ENCODE assay signal across 1 cellular context in the genomic region with DNA sequence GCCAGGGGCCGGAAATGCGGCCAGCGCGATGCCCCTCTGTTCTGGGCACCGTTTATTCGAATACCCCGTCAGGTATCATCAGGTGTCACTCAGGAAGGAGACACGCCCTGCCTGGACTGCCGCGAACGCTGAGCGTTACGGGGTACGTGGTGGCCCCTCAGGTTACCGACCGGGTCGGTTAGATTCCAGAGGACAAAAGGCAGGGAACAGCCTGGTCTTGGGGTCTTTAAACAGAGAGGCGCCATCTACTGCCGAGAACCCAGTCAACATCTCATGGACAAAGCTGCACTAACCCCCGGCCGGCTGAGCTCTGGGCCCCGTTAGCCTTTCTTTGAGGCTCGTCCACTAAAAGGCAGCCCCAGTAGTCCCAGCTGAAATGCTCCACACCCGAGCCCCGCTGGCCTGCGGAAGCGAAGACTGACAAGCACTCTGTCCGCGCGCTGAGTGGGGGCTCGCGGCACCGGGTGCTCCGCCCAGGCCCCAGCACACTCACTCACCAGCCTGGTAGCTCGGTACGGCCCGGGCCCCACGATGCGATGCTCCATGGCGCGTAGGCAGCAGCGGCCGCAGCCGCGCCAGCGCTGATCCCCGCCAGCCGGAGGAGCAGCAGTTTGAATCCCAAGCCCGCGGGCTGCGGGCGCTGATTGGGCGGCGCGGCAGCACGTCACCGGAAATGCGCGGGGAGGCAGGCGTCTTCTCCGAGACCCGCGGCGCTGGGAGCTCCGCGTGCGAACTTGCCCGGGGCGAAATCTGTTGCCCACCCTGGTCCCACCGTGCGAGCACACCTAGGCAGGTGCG.
TF ChIP-seq lines count a peak whose summit lies in the region.

A gene with protein sequence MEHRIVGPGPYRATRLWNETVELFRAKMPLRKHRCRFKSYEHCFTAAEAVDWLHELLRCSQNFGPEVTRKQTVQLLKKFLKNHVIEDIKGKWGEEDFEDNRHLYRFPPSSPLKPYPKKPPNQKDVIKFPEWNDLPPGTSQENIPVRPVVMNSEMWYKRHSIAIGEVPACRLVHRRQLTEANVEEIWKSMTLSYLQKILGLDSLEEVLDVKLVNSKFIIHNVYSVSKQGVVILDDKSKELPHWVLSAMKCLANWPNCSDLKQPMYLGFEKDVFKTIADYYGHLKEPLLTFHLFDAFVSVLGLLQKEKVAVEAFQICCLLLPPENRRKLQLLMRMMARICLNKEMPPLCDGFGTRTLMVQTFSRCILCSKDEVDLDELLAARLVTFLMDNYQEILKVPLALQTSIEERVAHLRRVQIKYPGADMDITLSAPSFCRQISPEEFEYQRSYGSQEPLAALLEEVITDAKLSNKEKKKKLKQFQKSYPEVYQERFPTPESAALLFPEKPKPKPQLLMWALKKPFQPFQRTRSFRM (minus strand): TSS at position 618 of the 798 bp plus-strand sequence. CDS start 73 bp downstream, at position 545.

TF ChIP-seq in HEK293, 187 proteins besides CTCF, POLR2A, EP300 and RAD21 (continued from another document and continues in another):
- TF ChIP-seq, protein P1, sequence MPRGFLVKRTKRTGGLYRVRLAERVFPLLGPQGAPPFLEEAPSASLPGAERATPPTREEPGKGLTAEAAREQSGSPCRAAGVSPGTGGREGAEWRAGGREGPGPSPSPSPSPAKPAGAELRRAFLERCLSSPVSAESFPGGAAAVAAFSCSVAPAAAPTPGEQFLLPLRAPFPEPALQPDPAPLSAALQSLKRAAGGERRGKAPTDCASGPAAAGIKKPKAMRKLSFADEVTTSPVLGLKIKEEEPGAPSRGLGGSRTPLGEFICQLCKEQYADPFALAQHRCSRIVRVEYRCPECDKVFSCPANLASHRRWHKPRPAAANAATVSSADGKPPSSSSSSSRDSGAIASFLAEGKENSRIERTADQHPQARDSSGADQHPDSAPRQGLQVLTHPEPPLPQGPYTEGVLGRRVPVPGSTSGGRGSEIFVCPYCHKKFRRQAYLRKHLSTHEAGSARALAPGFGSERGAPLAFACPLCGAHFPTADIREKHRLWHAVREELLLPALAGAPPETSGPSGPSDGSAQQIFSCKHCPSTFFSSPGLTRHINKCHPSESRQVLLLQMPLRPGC (tag by site-specific recombination; IDR thresholded peaks at IDR 0.05): peak; percentile 69; the same call in 1 of the 2 replicates
- 0 out of 2 replicates have a peak, but pooled peaks have one; percentile 6 for TF ChIP-seq ZNF837 (tag by site-specific recombination; IDR thresholded peaks at IDR 0.05)
- TF ChIP-seq REPIN1 (tag by site-specific recombination; IDR thresholded peaks at IDR 0.05; ENCODE audit: low read depth): no peak
- TF ChIP-seq, protein P2, sequence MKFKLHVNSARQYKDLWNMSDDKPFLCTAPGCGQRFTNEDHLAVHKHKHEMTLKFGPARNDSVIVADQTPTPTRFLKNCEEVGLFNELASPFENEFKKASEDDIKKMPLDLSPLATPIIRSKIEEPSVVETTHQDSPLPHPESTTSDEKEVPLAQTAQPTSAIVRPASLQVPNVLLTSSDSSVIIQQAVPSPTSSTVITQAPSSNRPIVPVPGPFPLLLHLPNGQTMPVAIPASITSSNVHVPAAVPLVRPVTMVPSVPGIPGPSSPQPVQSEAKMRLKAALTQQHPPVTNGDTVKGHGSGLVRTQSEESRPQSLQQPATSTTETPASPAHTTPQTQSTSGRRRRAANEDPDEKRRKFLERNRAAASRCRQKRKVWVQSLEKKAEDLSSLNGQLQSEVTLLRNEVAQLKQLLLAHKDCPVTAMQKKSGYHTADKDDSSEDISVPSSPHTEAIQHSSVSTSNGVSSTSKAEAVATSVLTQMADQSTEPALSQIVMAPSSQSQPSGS (tag by site-specific recombination; IDR thresholded peaks at IDR 0.05; ENCODE audit: low read depth): peak; percentile 47; the same call in 1 of the 2 replicates
- no peak for TF ChIP-seq ZNF19 (tag by site-specific recombination; IDR thresholded peaks at IDR 0.05; ENCODE audit: low read depth)
- TF ChIP-seq ZNF24 (tag by site-specific recombination; IDR thresholded peaks at IDR 0.05): peak; percentile 76; the same call in 1 of the 2 replicates
- TF ChIP-seq KLF16 (tag by site-specific recombination; IDR thresholded peaks at IDR 0.05): peak; percentile 52; the same call in 1 of the 2 replicates
- TF ChIP-seq ZNF391 (tag by site-specific recombination; IDR thresholded peaks at IDR 0.05; ENCODE audit: borderline replicate concordance, low read depth): peak; percentile 34; the same call in 1 of the 2 replicates
- TF ChIP-seq, protein P3, sequence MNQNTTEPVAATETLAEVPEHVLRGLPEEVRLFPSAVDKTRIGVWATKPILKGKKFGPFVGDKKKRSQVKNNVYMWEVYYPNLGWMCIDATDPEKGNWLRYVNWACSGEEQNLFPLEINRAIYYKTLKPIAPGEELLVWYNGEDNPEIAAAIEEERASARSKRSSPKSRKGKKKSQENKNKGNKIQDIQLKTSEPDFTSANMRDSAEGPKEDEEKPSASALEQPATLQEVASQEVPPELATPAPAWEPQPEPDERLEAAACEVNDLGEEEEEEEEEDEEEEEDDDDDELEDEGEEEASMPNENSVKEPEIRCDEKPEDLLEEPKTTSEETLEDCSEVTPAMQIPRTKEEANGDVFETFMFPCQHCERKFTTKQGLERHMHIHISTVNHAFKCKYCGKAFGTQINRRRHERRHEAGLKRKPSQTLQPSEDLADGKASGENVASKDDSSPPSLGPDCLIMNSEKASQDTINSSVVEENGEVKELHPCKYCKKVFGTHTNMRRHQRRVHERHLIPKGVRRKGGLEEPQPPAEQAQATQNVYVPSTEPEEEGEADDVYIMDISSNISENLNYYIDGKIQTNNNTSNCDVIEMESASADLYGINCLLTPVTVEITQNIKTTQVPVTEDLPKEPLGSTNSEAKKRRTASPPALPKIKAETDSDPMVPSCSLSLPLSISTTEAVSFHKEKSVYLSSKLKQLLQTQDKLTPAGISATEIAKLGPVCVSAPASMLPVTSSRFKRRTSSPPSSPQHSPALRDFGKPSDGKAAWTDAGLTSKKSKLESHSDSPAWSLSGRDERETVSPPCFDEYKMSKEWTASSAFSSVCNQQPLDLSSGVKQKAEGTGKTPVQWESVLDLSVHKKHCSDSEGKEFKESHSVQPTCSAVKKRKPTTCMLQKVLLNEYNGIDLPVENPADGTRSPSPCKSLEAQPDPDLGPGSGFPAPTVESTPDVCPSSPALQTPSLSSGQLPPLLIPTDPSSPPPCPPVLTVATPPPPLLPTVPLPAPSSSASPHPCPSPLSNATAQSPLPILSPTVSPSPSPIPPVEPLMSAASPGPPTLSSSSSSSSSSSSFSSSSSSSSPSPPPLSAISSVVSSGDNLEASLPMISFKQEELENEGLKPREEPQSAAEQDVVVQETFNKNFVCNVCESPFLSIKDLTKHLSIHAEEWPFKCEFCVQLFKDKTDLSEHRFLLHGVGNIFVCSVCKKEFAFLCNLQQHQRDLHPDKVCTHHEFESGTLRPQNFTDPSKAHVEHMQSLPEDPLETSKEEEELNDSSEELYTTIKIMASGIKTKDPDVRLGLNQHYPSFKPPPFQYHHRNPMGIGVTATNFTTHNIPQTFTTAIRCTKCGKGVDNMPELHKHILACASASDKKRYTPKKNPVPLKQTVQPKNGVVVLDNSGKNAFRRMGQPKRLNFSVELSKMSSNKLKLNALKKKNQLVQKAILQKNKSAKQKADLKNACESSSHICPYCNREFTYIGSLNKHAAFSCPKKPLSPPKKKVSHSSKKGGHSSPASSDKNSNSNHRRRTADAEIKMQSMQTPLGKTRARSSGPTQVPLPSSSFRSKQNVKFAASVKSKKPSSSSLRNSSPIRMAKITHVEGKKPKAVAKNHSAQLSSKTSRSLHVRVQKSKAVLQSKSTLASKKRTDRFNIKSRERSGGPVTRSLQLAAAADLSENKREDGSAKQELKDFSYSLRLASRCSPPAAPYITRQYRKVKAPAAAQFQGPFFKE (tag by site-specific recombination; IDR thresholded peaks at IDR 0.05; ENCODE audit: borderline replicate concordance): no peak
- TF ChIP-seq, protein P4, sequence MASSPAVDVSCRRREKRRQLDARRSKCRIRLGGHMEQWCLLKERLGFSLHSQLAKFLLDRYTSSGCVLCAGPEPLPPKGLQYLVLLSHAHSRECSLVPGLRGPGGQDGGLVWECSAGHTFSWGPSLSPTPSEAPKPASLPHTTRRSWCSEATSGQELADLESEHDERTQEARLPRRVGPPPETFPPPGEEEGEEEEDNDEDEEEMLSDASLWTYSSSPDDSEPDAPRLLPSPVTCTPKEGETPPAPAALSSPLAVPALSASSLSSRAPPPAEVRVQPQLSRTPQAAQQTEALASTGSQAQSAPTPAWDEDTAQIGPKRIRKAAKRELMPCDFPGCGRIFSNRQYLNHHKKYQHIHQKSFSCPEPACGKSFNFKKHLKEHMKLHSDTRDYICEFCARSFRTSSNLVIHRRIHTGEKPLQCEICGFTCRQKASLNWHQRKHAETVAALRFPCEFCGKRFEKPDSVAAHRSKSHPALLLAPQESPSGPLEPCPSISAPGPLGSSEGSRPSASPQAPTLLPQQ (tag by site-specific recombination; IDR thresholded peaks at IDR 0.05): peak; percentile 98
- no peak for TF ChIP-seq ZNF202 (tag by site-specific recombination; IDR thresholded peaks at IDR 0.05; ENCODE audit: borderline replicate concordance)
- 0 out of 2 replicates have a peak, but pooled peaks have one; percentile 4 for TF ChIP-seq ZFP3 (tag by site-specific recombination; IDR thresholded peaks at IDR 0.05; ENCODE audit: low read depth)
- 0 out of 2 replicates have a peak, but pooled peaks have one; percentile 60 for TF ChIP-seq ZNF843 (tag by site-specific recombination; IDR thresholded peaks at IDR 0.05)
- peak; percentile 94 for TF ChIP-seq ZFP69B (tag by site-specific recombination; IDR thresholded peaks at IDR 0.05)
- TF ChIP-seq ZBTB7A (tag by site-specific recombination; IDR thresholded peaks at IDR 0.05; ENCODE audit: low read depth): no peak
- no peak for TF ChIP-seq ZNF521 (tag by site-specific recombination; IDR thresholded peaks at IDR 0.05)
- TF ChIP-seq GLI4 (tag by site-specific recombination; IDR thresholded peaks at IDR 0.05): 0 out of 2 replicates have a peak, but pooled peaks have one; percentile 70
- 0 out of 2 replicates have a peak, but pooled peaks have one; percentile 28 for TF ChIP-seq MYNN (tag by site-specific recombination; IDR thresholded peaks at IDR 0.05; ENCODE audit: borderline replicate concordance)
- TF ChIP-seq, protein P5, sequence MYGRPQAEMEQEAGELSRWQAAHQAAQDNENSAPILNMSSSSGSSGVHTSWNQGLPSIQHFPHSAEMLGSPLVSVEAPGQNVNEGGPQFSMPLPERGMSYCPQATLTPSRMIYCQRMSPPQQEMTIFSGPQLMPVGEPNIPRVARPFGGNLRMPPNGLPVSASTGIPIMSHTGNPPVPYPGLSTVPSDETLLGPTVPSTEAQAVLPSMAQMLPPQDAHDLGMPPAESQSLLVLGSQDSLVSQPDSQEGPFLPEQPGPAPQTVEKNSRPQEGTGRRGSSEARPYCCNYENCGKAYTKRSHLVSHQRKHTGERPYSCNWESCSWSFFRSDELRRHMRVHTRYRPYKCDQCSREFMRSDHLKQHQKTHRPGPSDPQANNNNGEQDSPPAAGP (tag by site-specific recombination; IDR thresholded peaks at IDR 0.05): peak; percentile 65; the same call in 1 of the 2 replicates
- TF ChIP-seq ZNF707 (tag by site-specific recombination; IDR thresholded peaks at IDR 0.05): no peak
- no peak for TF ChIP-seq ZNF423 (tag by site-specific recombination; IDR thresholded peaks at IDR 0.05)
- TF ChIP-seq ZNF37A (tag by site-specific recombination; IDR thresholded peaks at IDR 0.05): no peak
- TF ChIP-seq, protein P6, sequence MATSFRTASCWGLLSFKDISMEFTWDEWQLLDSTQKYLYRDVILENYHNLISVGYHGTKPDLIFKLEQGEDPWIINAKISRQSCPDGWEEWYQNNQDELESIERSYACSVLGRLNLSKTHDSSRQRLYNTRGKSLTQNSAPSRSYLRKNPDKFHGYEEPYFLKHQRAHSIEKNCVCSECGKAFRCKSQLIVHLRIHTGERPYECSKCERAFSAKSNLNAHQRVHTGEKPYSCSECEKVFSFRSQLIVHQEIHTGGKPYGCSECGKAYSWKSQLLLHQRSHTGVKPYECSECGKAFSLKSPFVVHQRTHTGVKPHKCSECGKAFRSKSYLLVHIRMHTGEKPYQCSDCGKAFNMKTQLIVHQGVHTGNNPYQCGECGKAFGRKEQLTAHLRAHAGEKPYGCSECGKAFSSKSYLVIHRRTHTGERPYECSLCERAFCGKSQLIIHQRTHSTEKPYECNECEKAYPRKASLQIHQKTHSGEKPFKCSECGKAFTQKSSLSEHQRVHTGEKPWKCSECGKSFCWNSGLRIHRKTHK (tag by site-specific recombination; IDR thresholded peaks at IDR 0.05): no peak
- TF ChIP-seq, protein P7, sequence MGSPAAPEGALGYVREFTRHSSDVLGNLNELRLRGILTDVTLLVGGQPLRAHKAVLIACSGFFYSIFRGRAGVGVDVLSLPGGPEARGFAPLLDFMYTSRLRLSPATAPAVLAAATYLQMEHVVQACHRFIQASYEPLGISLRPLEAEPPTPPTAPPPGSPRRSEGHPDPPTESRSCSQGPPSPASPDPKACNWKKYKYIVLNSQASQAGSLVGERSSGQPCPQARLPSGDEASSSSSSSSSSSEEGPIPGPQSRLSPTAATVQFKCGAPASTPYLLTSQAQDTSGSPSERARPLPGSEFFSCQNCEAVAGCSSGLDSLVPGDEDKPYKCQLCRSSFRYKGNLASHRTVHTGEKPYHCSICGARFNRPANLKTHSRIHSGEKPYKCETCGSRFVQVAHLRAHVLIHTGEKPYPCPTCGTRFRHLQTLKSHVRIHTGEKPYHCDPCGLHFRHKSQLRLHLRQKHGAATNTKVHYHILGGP (tag by site-specific recombination; IDR thresholded peaks at IDR 0.05): no peak
- peak; percentile 96 for TF ChIP-seq ZFP37 (tag by site-specific recombination; IDR thresholded peaks at IDR 0.05)
- TF ChIP-seq YY1 (tag by site-specific recombination; IDR thresholded peaks at IDR 0.05): peak; percentile 70; the same call in 1 of the 2 replicates
- TF ChIP-seq ZNF184 (tag by site-specific recombination; IDR thresholded peaks at IDR 0.05): no peak
- TF ChIP-seq, protein P8, sequence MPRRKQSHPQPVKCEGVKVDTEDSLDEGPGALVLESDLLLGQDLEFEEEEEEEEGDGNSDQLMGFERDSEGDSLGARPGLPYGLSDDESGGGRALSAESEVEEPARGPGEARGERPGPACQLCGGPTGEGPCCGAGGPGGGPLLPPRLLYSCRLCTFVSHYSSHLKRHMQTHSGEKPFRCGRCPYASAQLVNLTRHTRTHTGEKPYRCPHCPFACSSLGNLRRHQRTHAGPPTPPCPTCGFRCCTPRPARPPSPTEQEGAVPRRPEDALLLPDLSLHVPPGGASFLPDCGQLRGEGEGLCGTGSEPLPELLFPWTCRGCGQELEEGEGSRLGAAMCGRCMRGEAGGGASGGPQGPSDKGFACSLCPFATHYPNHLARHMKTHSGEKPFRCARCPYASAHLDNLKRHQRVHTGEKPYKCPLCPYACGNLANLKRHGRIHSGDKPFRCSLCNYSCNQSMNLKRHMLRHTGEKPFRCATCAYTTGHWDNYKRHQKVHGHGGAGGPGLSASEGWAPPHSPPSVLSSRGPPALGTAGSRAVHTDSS (tag by site-specific recombination; IDR thresholded peaks at IDR 0.05): no peak
- peak; percentile 91 for TF ChIP-seq ZEB2 (tag by site-specific recombination; IDR thresholded peaks at IDR 0.05)
- TF ChIP-seq ZBTB20 (tag by site-specific recombination; IDR thresholded peaks at IDR 0.05): peak; percentile 99
